21 cellular contexts compared by ENCODE assay signal in the genomic region with DNA sequence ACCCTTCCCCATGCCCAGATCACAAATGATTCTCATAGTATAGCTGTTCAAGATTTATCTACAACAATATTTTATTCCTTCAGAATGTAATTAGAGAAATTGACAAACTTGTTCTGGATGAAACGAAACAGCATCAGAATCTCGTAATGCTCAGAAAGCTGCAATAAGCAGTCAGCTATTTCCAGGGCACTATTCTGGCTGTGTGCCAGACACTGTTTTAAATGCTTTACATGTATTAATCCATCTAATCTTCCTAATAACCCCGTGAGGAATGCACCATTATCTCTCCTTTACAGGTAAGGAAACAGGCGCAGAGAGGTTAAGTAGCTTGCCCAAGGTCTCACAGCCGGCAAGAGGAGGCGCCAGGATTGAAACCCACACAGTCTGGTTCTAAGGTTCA. TPM values are rescaled to one million over a fixed set of nuclear protein-coding genes. Genes with fewer than 3 reads are reported as not detected.
"Had no signal": no experiment of that assay in that cellular context is flagged by ENCODE, and none has a peak within 500 bp of the region (broad histone marks: within the 10 kb centered on the region; RNA-seq: fewer than 3 reads in every experiment).

No MANE protein-coding gene starts in this region.

- DNase-seq: activated CD4-positive, alpha-beta T cell treated with anti-CD3 and anti-CD28 coated beads, Interleukin-2, amount 10 ng/mL, durations not matched to agents 24 days and 14 days; activated CD4-positive, CD25-positive, alpha-beta regulatory T cell; activated CD8-positive, alpha-beta memory T cell treated with anti-CD3 and anti-CD28 coated beads, Interleukin-2, amount 50 U/mL, for 4 hours; activated CD8-positive, alpha-beta T cell treated with anti-CD3 and anti-CD28 coated beads, Interleukin-2, amount 10 ng/mL, durations not matched to agents 7 days and 5 days; activated gamma-delta T cell treated with Interleukin-2 at 50 U/mL for 16 hours; amniotic stem cell; body of pancreas; caudate nucleus; colonic mucosa; effector CD4-positive, alpha-beta T cell; islet precursor cell; stimulated activated CD4-positive, alpha-beta T cell treated with anti-CD3 and anti-CD28 coated beads, Interleukin-12 subunit alpha, Interleukin-12 subunit beta, amount 100 ng/mL, for 4 hours; stimulated activated CD4-positive, alpha-beta T cell treated with anti-CD3 and anti-CD28 coated beads, Interleukin-2, amount 100 ng/mL, for 24 hours; thyroid gland; uterus had no signal

- H3K27ac ChIP-seq: body of pancreas, colonic mucosa, hepatocyte, thyroid gland, uterus had no signal

- ATAC-seq: activated CD8-positive, alpha-beta T cell treated with anti-CD3 and anti-CD28 coated beads, Interleukin-2, amount 10 ng/mL, durations not matched to agents 7 days and 5 days; body of pancreas; left lobe of liver had no signal

- H3K4me2 ChIP-seq: hepatocyte had no signal

- H3K4me1 ChIP-seq: colonic mucosa, thyroid gland, uterus had no signal

- H3K4me3 ChIP-seq: body of pancreas, colonic mucosa, hepatocyte, thyroid gland, uterus had no signal

- H3K36me3 ChIP-seq: colonic mucosa, thyroid gland, uterus had no signal

- H2AFZ ChIP-seq: hepatocyte had no signal

- H3K79me2 ChIP-seq: hepatocyte had no signal

- H3K9me3 ChIP-seq: body of pancreas, colonic mucosa, thyroid gland, uterus had no signal

- H3K27me3 ChIP-seq: body of pancreas, colonic mucosa, uterus had no signal

RNA-seq across cellular contexts. Expression of a gene that starts 10.1 kb away (rescaled TPM):
- total RNA-seq: activated CD4-positive, alpha-beta T cell treated with anti-CD3 and anti-CD28 coated beads, Interleukin-2, amount 10 ng/mL, durations not matched to agents 24 days and 14 days; activated CD8-positive, alpha-beta T cell treated with anti-CD3 and anti-CD28 coated beads, Interleukin-2, amount 10 ng/mL, durations not matched to agents 7 days and 5 days; left lobe of liver; lung microvascular endothelial cell; neural crest cell; pulmonary artery endothelial cell; T-helper 2 cell treated with Interferon-gamma antibody and Interleukin-4, amounts not matched to agents 100 ng/mL and 5 ng/mL, for 36 hours had no signal
